ENCODE assay signal across 1 cellular context in the genomic region with DNA sequence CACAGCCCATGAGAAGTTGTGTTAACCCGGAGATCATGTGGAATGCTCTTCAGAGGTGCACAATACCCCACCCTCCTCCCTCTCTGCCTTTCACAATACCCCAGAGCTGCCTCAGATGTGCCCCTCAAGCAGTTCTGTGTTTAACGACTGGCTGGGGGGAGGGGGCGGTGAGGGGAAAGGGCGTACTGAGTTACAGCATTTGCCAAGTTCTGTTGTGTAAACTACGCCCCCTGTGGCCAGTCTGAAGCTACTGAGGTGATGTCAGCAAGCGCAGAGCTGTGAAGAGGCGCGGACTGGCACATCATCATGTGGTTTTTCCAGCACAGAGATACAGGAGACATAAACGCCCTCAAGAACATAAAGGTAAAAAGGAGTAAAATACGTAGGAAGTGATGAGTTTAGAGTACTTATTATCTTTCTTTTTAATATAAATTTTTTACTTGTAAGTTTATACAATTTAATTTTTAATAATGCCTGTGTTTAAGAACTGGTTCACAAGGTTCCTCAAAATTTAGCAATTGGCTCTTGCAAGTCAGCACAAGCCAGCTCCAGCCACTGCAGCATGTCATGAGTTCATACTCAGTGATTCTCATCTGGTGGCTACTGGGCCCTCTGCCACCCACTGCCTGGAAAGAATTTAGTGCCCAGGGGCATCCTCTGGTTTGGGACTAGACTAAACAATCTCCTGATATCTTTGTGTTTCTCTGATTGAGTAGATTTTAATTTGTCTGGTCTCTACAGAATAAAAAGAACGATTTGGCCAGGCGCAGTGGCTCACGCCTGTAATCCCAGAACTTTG.
TF ChIP-seq lines count a peak whose summit lies in the region.

No MANE protein-coding gene starts in this region.

TF ChIP-seq in H1, 55 proteins besides CTCF, POLR2A, EP300 and RAD21:
- TF ChIP-seq, protein P1, sequence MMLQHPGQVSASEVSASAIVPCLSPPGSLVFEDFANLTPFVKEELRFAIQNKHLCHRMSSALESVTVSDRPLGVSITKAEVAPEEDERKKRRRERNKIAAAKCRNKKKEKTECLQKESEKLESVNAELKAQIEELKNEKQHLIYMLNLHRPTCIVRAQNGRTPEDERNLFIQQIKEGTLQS (IDR thresholded peaks at IDR 0.05; ENCODE audit: insufficient read depth, low read depth, low read length), result peak; percentile 44; the same call in 1 of the 2 replicates
- TF ChIP-seq POLR2AphosphoS5 (IDR thresholded peaks at IDR 0.05; ENCODE audit: low read depth, low read length) (no peak), RFX5 (IDR thresholded peaks at IDR 0.05; ENCODE audit: borderline replicate concordance, low read depth, low read length) (no peak), ASH2L (IDR thresholded peaks at IDR 0.05; ENCODE audit: low read length) (peak; percentile 64), JUND (IDR thresholded peaks at IDR 0.05; ENCODE audit: low read length) (peak; percentile 76), NANOG (IDR thresholded peaks at IDR 0.05; ENCODE audit: insufficient read depth, low read depth, low read length, poor library complexity, severe bottlenecking) (no peak), CREB1 (IDR thresholded peaks at IDR 0.05) (peak; percentile 78)
- TF ChIP-seq, protein P2, sequence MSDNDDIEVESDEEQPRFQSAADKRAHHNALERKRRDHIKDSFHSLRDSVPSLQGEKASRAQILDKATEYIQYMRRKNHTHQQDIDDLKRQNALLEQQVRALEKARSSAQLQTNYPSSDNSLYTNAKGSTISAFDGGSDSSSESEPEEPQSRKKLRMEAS (IDR thresholded peaks at IDR 0.05), result 0 out of 2 replicates have a peak, but pooled peaks have one; percentile 12
- TF ChIP-seq, protein P3, sequence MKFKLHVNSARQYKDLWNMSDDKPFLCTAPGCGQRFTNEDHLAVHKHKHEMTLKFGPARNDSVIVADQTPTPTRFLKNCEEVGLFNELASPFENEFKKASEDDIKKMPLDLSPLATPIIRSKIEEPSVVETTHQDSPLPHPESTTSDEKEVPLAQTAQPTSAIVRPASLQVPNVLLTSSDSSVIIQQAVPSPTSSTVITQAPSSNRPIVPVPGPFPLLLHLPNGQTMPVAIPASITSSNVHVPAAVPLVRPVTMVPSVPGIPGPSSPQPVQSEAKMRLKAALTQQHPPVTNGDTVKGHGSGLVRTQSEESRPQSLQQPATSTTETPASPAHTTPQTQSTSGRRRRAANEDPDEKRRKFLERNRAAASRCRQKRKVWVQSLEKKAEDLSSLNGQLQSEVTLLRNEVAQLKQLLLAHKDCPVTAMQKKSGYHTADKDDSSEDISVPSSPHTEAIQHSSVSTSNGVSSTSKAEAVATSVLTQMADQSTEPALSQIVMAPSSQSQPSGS (IDR thresholded peaks at IDR 0.05; ENCODE audit: low read length), result peak; percentile 95
